8 cellular contexts compared by ENCODE assay signal in genomic region chr17:19744922-19745757, GRCh38. TPM values are rescaled to one million over a fixed set of nuclear protein-coding genes. Genes with fewer than 3 reads are reported as not detected.
DNase-seq lines count a peak whose midpoint lies in the region; ATAC-seq lines count a peak whose summit lies in the region.

No MANE protein-coding gene starts in this region.

- H3K36me3 ChIP-seq in mucosa of stomach (ENCODE audit: control insufficient read depth, insufficient read depth, low read length) = no peaks in the 10 kb centered on the region

- H3K4me1 ChIP-seq in mucosa of stomach (ENCODE audit: control insufficient read depth, insufficient read depth, low read length) = peaks cover 40% of the 10 kb centered on the region

- peak overlapping the region; percentile 80 for H3K9ac ChIP-seq in mucosa of stomach (ENCODE audit: low read length)

- ATAC-seq in GM21723 (IDR thresholded peaks at IDR 0.05; ENCODE audit: unreplicated experiment) = peak; percentile 69
- ATAC-seq in esophagus mucosa = peak; percentile 74

- H3K27me3 ChIP-seq in mucosa of stomach (ENCODE audit: control insufficient read depth, insufficient read depth, low read length) = no peaks in the 10 kb centered on the region

- H3K9me3 ChIP-seq in mucosa of stomach (ENCODE audit: control insufficient read depth, low read length) = no peaks in the 10 kb centered on the region

- DNase-seq in AML-193 (lab: John Stamatoyannopoulos, UW) (peak; percentile 8 to 14), NCI-H82 treated with DMSO at 0.1 percent for 48 hours (lab: John Stamatoyannopoulos, UW; ENCODE audit: unreplicated experiment) (peak; percentile 33), A172 (ENCODE audit: low spot score) (no peak)
- peak; percentile 91 for DNase-seq in activated T-cell treated with anti-CD3 and anti-CD28 coated beads, Interleukin-2, amount 50 U/mL, for 1 hour
- peak; percentile 46 to 60 for DNase-seq in stimulated activated CD8-positive, alpha-beta memory T cell treated with anti-CD3 and anti-CD28 coated beads, Interleukin-4, amount 100 ng/mL, for 1 hour (ENCODE audit: low read depth in 2 of 2, low spot score in 1 of 2)

- peak overlapping the region; percentile 22 for H3K4me3 ChIP-seq in mucosa of stomach (ENCODE audit: low read length)

RNA-seq across cellular contexts. Expression of gene ALDH3A1, which starts 3.0 kb away (rescaled TPM):
- total RNA-seq in esophagus mucosa = 194 TPM
- total RNA-seq in A172 (2014; rRNA removed; shearing (Covaris generic)) = 0.16 TPM in 1 of 2 replicates, not detected in the other

RNA-seq across cellular contexts. Expression of gene SLC47A2, which starts 28.8 kb away (rescaled TPM):
- 0.92 TPM for total RNA-seq in esophagus mucosa
- total RNA-seq in A172 (2014; rRNA removed; shearing (Covaris generic)) = 1.9 and 3.1 TPM in 2 replicates

Comparison
In these comparisons a context has a peak if more than half of its experiments do, and no peak if none do; other contexts are left out.
1. RNA of gene ALDH3A1, which starts 3.0 kb away (total RNA-seq): 194 TPM in esophagus mucosa (single experiment); 0.16 TPM in A172; every median in the first group is over 100 times any median in the second.